Comparison of ENCODE assay signal across 25 cellular contexts in genomic region chr2:110772383-110772755, GRCh38. TPM values are rescaled to one million over a fixed set of nuclear protein-coding genes. Genes with fewer than 3 reads are reported as not detected.
"Had no signal": no experiment of that assay in that cellular context is flagged by ENCODE, and none has a peak within 500 bp of the region (broad histone marks: within the 10 kb centered on the region; RNA-seq: fewer than 3 reads in every experiment).

No MANE protein-coding gene starts in this region.

- H3K27me3 ChIP-seq: SJCRH30 had no signal

- ATAC-seq: activated CD8-positive, alpha-beta T cell treated with anti-CD3 and anti-CD28 coated beads, Interleukin-2, amount 10 ng/mL, durations not matched to agents 7 days and 5 days; Panc1 had no signal

- H3K36me3 ChIP-seq: SJCRH30 had no signal

- H3K4me3 ChIP-seq: SJCRH30 had no signal

- DNase-seq: activated CD4-positive, alpha-beta T cell treated with anti-CD3 and anti-CD28 coated beads for 48 hours; activated CD4-positive, alpha-beta T cell treated with anti-CD3 and anti-CD28 coated beads, Interleukin-2, amount 50 U/mL, for 4 hours; activated CD4-positive, CD25-positive, alpha-beta regulatory T cell treated with anti-CD3 and anti-CD28 coated beads, Interleukin-2, amount 50 U/mL, for 72 hours; activated CD8-positive, alpha-beta T cell treated with anti-CD3 and anti-CD28 coated beads, Interleukin-2, amount 10 ng/mL, durations not matched to agents 7 days and 5 days; activated effector memory CD4-positive, alpha-beta T cell treated with anti-CD3 and anti-CD28 coated beads, Interleukin-2, amount 50 U/mL, for 16 hours; activated T-cell treated with anti-CD3 and anti-CD28 coated beads, Interleukin-2, amount 50 U/mL, for 24 hours; cerebellar nuclear complex; KG1; NCI-H1092; NCI-H2107; NCI-H226; NCI-H526; NK-92 treated with Interleukin-12 subunit alpha and Interleukin-12 subunit beta, amount 100 ng/mL, for 24 hours; OCI-M1; Right ventricle myocardium superior; SJCRH30; SK-N-SH; T-helper 1 cell had no signal

- H3K9me3 ChIP-seq: SJCRH30, SK-N-SH had no signal

- H3K27ac ChIP-seq: RWPE1, SJCRH30 had no signal

- H3K9ac ChIP-seq: SK-N-SH had no signal

RNA-seq across cellular contexts. Expression of gene ACOXL, which starts 40.0 kb away (rescaled TPM):
- total RNA-seq: activated CD8-positive, alpha-beta T cell treated with anti-CD3 and anti-CD28 coated beads, Interleukin-2, amount 10 ng/mL, durations not matched to agents 7 days and 5 days; activated naive CD4-positive, alpha-beta T cell treated with anti-CD3 and anti-CD28 coated beads for 36 hours; cardiac septum; LHCN-M2; M059J; NCI-H460; Right ventricle myocardium superior; SJCRH30 had no signal
